ENCODE assay signal across 38 cellular contexts in genomic region chr1:238101923-238102322, GRCh38.
"Had no signal": no experiment of that assay in that cellular context is flagged by ENCODE, and none has a peak within 500 bp of the region (broad histone marks: within the 10 kb centered on the region; RNA-seq: fewer than 3 reads in every experiment).

No MANE protein-coding gene starts in this region.

- H3K27me3 ChIP-seq: adrenal gland, ascending aorta, body of pancreas, brain microvascular endothelial cell, breast epithelium, cardiac muscle cell had no signal

- H3K4me1 Mint-ChIP-seq: activated naive CD4-positive, alpha-beta T cell treated with anti-CD3 and anti-CD28 coated beads, Interleukin-2, amount 10 ng/mL, durations not matched to agents 7 days and 5 days; activated naive CD4-positive, alpha-beta T cell treated with anti-CD3 and anti-CD28 coated beads, Interleukin-2, amount 50 U/mL, for 24 hours; activated naive CD8-positive, alpha-beta T cell treated with anti-CD3 and anti-CD28 coated beads for 36 hours; activated naive CD8-positive, alpha-beta T cell treated with anti-CD3 and anti-CD28 coated beads, Interleukin-2, amount 10 ng/mL, durations not matched to agents 7 days and 5 days; activated naive CD8-positive, alpha-beta T cell treated with anti-CD3 and anti-CD28 coated beads, Interleukin-2, amount 50 U/mL, for 24 hours; activated T-helper 17 cell treated with anti-CD3 and anti-CD28 coated beads, Interleukin-2, amount 50 U/mL, for 72 hours; brain; central memory CD8-positive, alpha-beta T cell had no signal

- H3K9me3 ChIP-seq: adrenal gland, ascending aorta, body of pancreas had no signal

- H3K4me1 ChIP-seq: adrenal gland, ascending aorta, body of pancreas, breast epithelium had no signal

- H3K27ac Mint-ChIP-seq: activated naive CD4-positive, alpha-beta T cell treated with anti-CD3 and anti-CD28 coated beads for 36 hours; activated naive CD4-positive, alpha-beta T cell treated with anti-CD3 and anti-CD28 coated beads, Interleukin-2, amount 10 ng/mL, durations not matched to agents 7 days and 5 days; activated naive CD4-positive, alpha-beta T cell treated with anti-CD3 and anti-CD28 coated beads, Interleukin-2, amount 50 U/mL, for 24 hours; activated naive CD4-positive, alpha-beta T cell treated with anti-CD3 and anti-CD28 coated beads, Interleukin-2, amount 50 U/mL, for 72 hours; activated naive CD8-positive, alpha-beta T cell; activated naive CD8-positive, alpha-beta T cell treated with anti-CD3 and anti-CD28 coated beads for 36 hours; activated naive CD8-positive, alpha-beta T cell treated with anti-CD3 and anti-CD28 coated beads, Interleukin-2, amount 10 ng/mL, durations not matched to agents 7 days and 5 days; activated naive CD8-positive, alpha-beta T cell treated with anti-CD3 and anti-CD28 coated beads, Interleukin-2, amount 50 U/mL, for 24 hours; activated T-cell treated with anti-CD3 and anti-CD28 coated beads, Interleukin-2, amount 50 U/mL, for 24 hours; activated T-cell treated with anti-CD3 and anti-CD28 coated beads, Interleukin-2, amount 50 U/mL, for 72 hours; activated T-helper 1 cell treated with anti-CD3 and anti-CD28 coated beads, Interleukin-12 subunit alpha, Interleukin-12 subunit beta, Interleukin-2, Interleukin-4 antibody, amounts not matched to agents 30 ng/mL and 10 ng/mL and 1 ng/mL, durations not matched to agents 14 hours and 24 hours and 36 hours; activated T-helper 17 cell treated with anti-CD3 and anti-CD28 coated beads, Interleukin-2, amount 50 U/mL, for 72 hours; activated T-helper 2 cell treated with anti-CD3 and anti-CD28 coated beads, Interferon-gamma antibody, Interleukin-2, Interleukin-4, amounts not matched to agents 10 μg/mL and 5 μg/mL and 100 μg/mL, durations not matched to agents 14 hours and 24 hours and 36 hours; brain had no signal

- DNase-seq: activated effector memory CD4-positive, alpha-beta T cell treated with anti-CD3 and anti-CD28 coated beads, Interleukin-2, amount 50 U/mL, for 16 hours; activated effector memory CD4-positive, alpha-beta T cell treated with Interleukin-2 at 50 U/mL for 16 hours; activated gamma-delta T cell; activated gamma-delta T cell treated with Interleukin-2 at 50 U/mL for 16 hours; activated naive CD4-positive, alpha-beta T cell; activated naive CD4-positive, alpha-beta T cell treated with anti-CD3 and anti-CD28 coated beads for 36 hours; activated naive CD4-positive, alpha-beta T cell treated with anti-CD3 and anti-CD28 coated beads, Interleukin-2, amount 10 ng/mL, durations not matched to agents 7 days and 5 days; activated naive CD4-positive, alpha-beta T cell treated with anti-CD3 and anti-CD28 coated beads, Interleukin-2, amount 50 U/mL, for 16 hours; activated naive CD4-positive, alpha-beta T cell treated with Interleukin-2 at 50 U/mL for 16 hours; activated naive CD8-positive, alpha-beta T cell treated with anti-CD3 and anti-CD28 coated beads for 36 hours; activated naive CD8-positive, alpha-beta T cell treated with anti-CD3 and anti-CD28 coated beads, Interleukin-2, amount 10 ng/mL, durations not matched to agents 7 days and 5 days; activated naive CD8-positive, alpha-beta T cell treated with anti-CD3 and anti-CD28 coated beads, Interleukin-2, amount 50 U/mL, for 24 hours; activated T-cell treated with anti-CD3 and anti-CD28 coated beads, Interleukin-2, amount 50 U/mL, for 1 hour; activated T-cell treated with anti-CD3 and anti-CD28 coated beads, Interleukin-2, amount 50 U/mL, for 24 hours; activated T-cell treated with anti-CD3 and anti-CD28 coated beads, Interleukin-2, amount 50 U/mL, for 4 hours; activated T-cell treated with anti-CD3 and anti-CD28 coated beads, Interleukin-2, amount 50 U/mL, for 48 hours; activated T-cell treated with anti-CD3 and anti-CD28 coated beads, Interleukin-2, amount 50 U/mL, for 72 hours; adrenal gland; amniotic stem cell; amygdala; anterior cingulate cortex; aorta; body of pancreas; brain microvascular endothelial cell; caudate nucleus; central memory CD4-positive, alpha-beta T cell; cerebellar nuclear complex had no signal

- H3K27ac ChIP-seq: adrenal gland, ascending aorta, body of pancreas, brain microvascular endothelial cell, breast epithelium, cardiac muscle cell had no signal

- H3K4me3 Mint-ChIP-seq: activated naive CD4-positive, alpha-beta T cell treated with anti-CD3 and anti-CD28 coated beads for 36 hours; activated naive CD4-positive, alpha-beta T cell treated with anti-CD3 and anti-CD28 coated beads, Interleukin-2, amount 10 ng/mL, durations not matched to agents 7 days and 5 days; activated naive CD4-positive, alpha-beta T cell treated with anti-CD3 and anti-CD28 coated beads, Interleukin-2, amount 50 U/mL, for 24 hours; activated naive CD8-positive, alpha-beta T cell; activated naive CD8-positive, alpha-beta T cell treated with anti-CD3 and anti-CD28 coated beads for 36 hours; activated naive CD8-positive, alpha-beta T cell treated with anti-CD3 and anti-CD28 coated beads, Interleukin-2, amount 10 ng/mL, durations not matched to agents 7 days and 5 days; activated naive CD8-positive, alpha-beta T cell treated with anti-CD3 and anti-CD28 coated beads, Interleukin-2, amount 50 U/mL, for 24 hours; activated T-cell treated with anti-CD3 and anti-CD28 coated beads, Interleukin-2, amount 50 U/mL, for 24 hours; activated T-cell treated with anti-CD3 and anti-CD28 coated beads, Interleukin-2, amount 50 U/mL, for 4 hours; activated T-cell treated with anti-CD3 and anti-CD28 coated beads, Interleukin-2, amount 50 U/mL, for 72 hours; activated T-helper 1 cell treated with anti-CD3 and anti-CD28 coated beads, Interleukin-12 subunit alpha, Interleukin-12 subunit beta, Interleukin-2, Interleukin-4 antibody, amounts not matched to agents 30 ng/mL and 10 ng/mL and 1 ng/mL, durations not matched to agents 14 hours and 24 hours and 36 hours; activated T-helper 17 cell treated with anti-CD3 and anti-CD28 coated beads, Interleukin-2, amount 50 U/mL, for 72 hours; brain; central memory CD8-positive, alpha-beta T cell had no signal

- H3K27me3 Mint-ChIP-seq: activated naive CD4-positive, alpha-beta T cell treated with anti-CD3 and anti-CD28 coated beads, Interleukin-2, amount 10 ng/mL, durations not matched to agents 7 days and 5 days; activated naive CD4-positive, alpha-beta T cell treated with anti-CD3 and anti-CD28 coated beads, Interleukin-2, amount 50 U/mL, for 24 hours; activated naive CD8-positive, alpha-beta T cell; activated naive CD8-positive, alpha-beta T cell treated with anti-CD3 and anti-CD28 coated beads for 36 hours; activated naive CD8-positive, alpha-beta T cell treated with anti-CD3 and anti-CD28 coated beads, Interleukin-2, amount 10 ng/mL, durations not matched to agents 7 days and 5 days; activated naive CD8-positive, alpha-beta T cell treated with anti-CD3 and anti-CD28 coated beads, Interleukin-2, amount 50 U/mL, for 24 hours; activated T-cell treated with anti-CD3 and anti-CD28 coated beads, Interleukin-2, amount 50 U/mL, for 24 hours; activated T-helper 17 cell treated with anti-CD3 and anti-CD28 coated beads, Interleukin-2, amount 50 U/mL, for 72 hours; brain; central memory CD8-positive, alpha-beta T cell had no signal

- H3K4me3 ChIP-seq: adrenal gland, ascending aorta, body of pancreas, breast epithelium, cardiac muscle cell had no signal

- H3K36me3 ChIP-seq: adrenal gland, ascending aorta, brain microvascular endothelial cell, breast epithelium, cardiac muscle cell had no signal

- ATAC-seq: activated naive CD4-positive, alpha-beta T cell treated with anti-CD3 and anti-CD28 coated beads, Interleukin-2, amount 50 U/mL, for 72 hours; activated naive CD8-positive, alpha-beta T cell treated with anti-CD3 and anti-CD28 coated beads, Interleukin-2, amount 50 U/mL, for 24 hours; activated T-cell treated with anti-CD3 and anti-CD28 coated beads, Interleukin-2, amount 50 U/mL, for 4 hours; activated T-cell treated with anti-CD3 and anti-CD28 coated beads, Interleukin-2, amount 50 U/mL, for 72 hours; activated T-helper 17 cell treated with anti-CD3 and anti-CD28 coated beads, Interleukin-2, amount 50 U/mL, for 72 hours; body of pancreas had no signal

- H3K36me3 Mint-ChIP-seq: activated naive CD4-positive, alpha-beta T cell treated with anti-CD3 and anti-CD28 coated beads, Interleukin-2, amount 10 ng/mL, durations not matched to agents 7 days and 5 days; activated naive CD4-positive, alpha-beta T cell treated with anti-CD3 and anti-CD28 coated beads, Interleukin-2, amount 50 U/mL, for 24 hours; activated naive CD8-positive, alpha-beta T cell; activated naive CD8-positive, alpha-beta T cell treated with anti-CD3 and anti-CD28 coated beads for 36 hours; activated naive CD8-positive, alpha-beta T cell treated with anti-CD3 and anti-CD28 coated beads, Interleukin-2, amount 10 ng/mL, durations not matched to agents 7 days and 5 days; brain had no signal
